Comparison of ENCODE assay signal across 1 cellular context in genomic region chr2:45172993-45173392, GRCh38.
TF ChIP-seq lines count a peak whose summit lies in the region.

No MANE protein-coding gene starts in this region.

TF ChIP-seq in HCT116, 20 proteins besides CTCF, POLR2A, EP300 and RAD21:
- TF ChIP-seq ZNF274 (IDR thresholded peaks at IDR 0.05; ENCODE audit: low read depth, low read length) (no peak), ELF1 (IDR thresholded peaks at IDR 0.05; ENCODE audit: borderline replicate concordance, low read depth) (no peak), CEBPB (IDR thresholded peaks at IDR 0.05; ENCODE audit: low read depth) (no peak), CBX3 (IDR thresholded peaks at IDR 0.05; ENCODE audit: low read depth) (no peak), SP1 (IDR thresholded peaks at IDR 0.05; ENCODE audit: low read depth) (no peak), SIN3A (IDR thresholded peaks at IDR 0.05; ENCODE audit: low read depth) (no peak), POLR2AphosphoS5 (IDR thresholded peaks at IDR 0.05; ENCODE audit: low read depth, low read length) (no peak), ZFX (IDR thresholded peaks at IDR 0.05) (no peak), FOSL1 (IDR thresholded peaks at IDR 0.05; ENCODE audit: low read depth) (no peak), EGR1 (IDR thresholded peaks at IDR 0.05; ENCODE audit: low read depth) (no peak)
TF ChIP-seq in HCT116: peak in this region for 0.
